Comparison of ENCODE assay signal across 1 cellular context in the genomic region with DNA sequence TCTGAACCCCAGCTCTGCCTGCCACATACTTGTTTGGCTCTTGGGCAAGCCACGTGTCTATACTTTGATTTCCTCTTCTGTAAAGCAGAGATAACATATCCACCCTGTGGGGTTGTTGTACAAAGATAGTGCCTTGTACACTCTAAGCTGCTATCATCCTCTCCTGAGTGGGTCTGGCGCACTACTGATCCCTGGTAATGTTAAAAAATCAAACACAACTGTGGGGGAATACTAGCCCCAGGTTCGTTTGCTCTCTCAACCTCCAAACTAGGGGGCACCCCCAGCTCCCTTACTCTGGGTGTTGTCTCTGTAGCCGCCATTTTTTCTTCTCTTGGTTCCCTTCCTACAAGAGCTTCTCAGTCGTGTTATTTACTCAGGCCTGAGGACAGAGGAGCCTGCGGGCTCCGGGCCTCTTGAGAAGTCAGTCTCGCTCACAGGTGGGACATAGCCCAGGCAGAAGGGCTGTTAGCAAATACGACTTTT.
TF ChIP-seq lines count a peak whose summit lies in the region.

No MANE protein-coding gene starts in this region.

TF ChIP-seq in A549, 52 proteins besides CTCF, POLR2A, EP300 and RAD21 (continued from another document):
- TF ChIP-seq ZNF302 (CRISPR knock-in tag; IDR thresholded peaks at IDR 0.05) = no peak
